ENCODE assay signal across 9 cellular contexts in the genomic region with DNA sequence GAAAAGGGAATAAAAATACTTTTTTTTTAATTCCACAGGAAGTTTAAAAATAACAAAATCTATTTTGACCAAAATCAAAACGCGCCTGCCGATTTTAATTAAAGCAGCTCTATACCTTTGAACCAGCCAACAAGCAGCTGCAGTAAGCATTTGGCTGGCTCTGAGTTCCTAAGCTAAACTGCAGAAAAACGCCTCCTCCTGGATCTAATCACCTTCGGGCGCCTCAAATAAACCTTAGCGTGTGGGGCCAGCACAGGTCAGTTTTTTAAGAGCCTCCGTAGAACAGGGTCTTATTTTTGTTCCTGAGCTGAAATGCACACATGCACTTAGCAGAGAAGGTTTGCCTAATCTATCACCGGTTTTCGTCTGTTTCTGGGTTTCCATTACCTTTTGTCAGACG.
DNase-seq lines count a peak whose midpoint lies in the region; ATAC-seq and TF ChIP-seq lines count a peak whose summit lies in the region.
"Had no signal": no experiment of that assay in that cellular context is flagged by ENCODE, and none has a peak within 500 bp of the region (broad histone marks: within the 10 kb centered on the region; RNA-seq: fewer than 3 reads in every experiment).

No MANE protein-coding gene starts in this region.

- H3K36me3 Mint-ChIP-seq in activated CD8-positive, alpha-beta T cell treated with anti-CD3 and anti-CD28 coated beads, Interleukin-2, amount 10 ng/mL, durations not matched to agents 7 days and 5 days (ENCODE audit: low read depth): no peaks in the 10 kb centered on the region
- H3K36me3 Mint-ChIP-seq in memory B cell: no peaks in the 10 kb centered on the region

- peaks cover 16% of the 10 kb centered on the region for H3K27me3 ChIP-seq in AG04450 (ENCODE audit: control insufficient read depth, insufficient read depth, low read length)

- peak overlapping the region; percentile 76 for H3K4me3 Mint-ChIP-seq in activated CD8-positive, alpha-beta T cell treated with anti-CD3 and anti-CD28 coated beads, Interleukin-2, amount 10 ng/mL, durations not matched to agents 7 days and 5 days
- H3K4me3 Mint-ChIP-seq in memory B cell: peak overlapping the region; percentile 43

- peaks cover 13% of the 10 kb centered on the region for H3K4me1 Mint-ChIP-seq in activated CD8-positive, alpha-beta T cell treated with anti-CD3 and anti-CD28 coated beads, Interleukin-2, amount 10 ng/mL, durations not matched to agents 7 days and 5 days (ENCODE audit: low read depth)
- peaks cover 9% of the 10 kb centered on the region for H3K4me1 Mint-ChIP-seq in memory B cell

- no peak overlapping the region for H3K27ac Mint-ChIP-seq in activated CD8-positive, alpha-beta T cell treated with anti-CD3 and anti-CD28 coated beads, Interleukin-2, amount 10 ng/mL, durations not matched to agents 7 days and 5 days
- no peak overlapping the region for H3K27ac Mint-ChIP-seq in memory B cell

- DNase-seq in AG04450 (ENCODE audit: low read depth, low spot score) (no peak), GM12865 (ENCODE audit: low read depth) (no peak), memory B cell (ENCODE audit: low spot score in 2 of 2) (no peak), SW 1271 (lab: John Stamatoyannopoulos, UW) (no peak), HK-2 (ENCODE audit: unreplicated experiment) (no peak), NCI-H526 treated with DMSO at 0.1 percent for 48 hours (lab: John Stamatoyannopoulos, UW) (no peak)
- no peak for DNase-seq in activated CD8-positive, alpha-beta T cell treated with anti-CD3 and anti-CD28 coated beads, Interleukin-2, amount 10 ng/mL, durations not matched to agents 7 days and 5 days
- DNase-seq: activated CD4-positive, alpha-beta T cell treated with anti-CD3 and anti-CD28 coated beads, Interleukin-2, amount 50 U/mL, for 1 hour had no signal

- no peak for TF ChIP-seq CTCF in AG04450 (IDR thresholded peaks at IDR 0.05; ENCODE audit: low read depth, low read length)
- no peak for TF ChIP-seq CTCF in GM12865 (IDR thresholded peaks at IDR 0.05; ENCODE audit: insufficient read depth, low read depth, low read length, missing control alignments)

- no peak overlapping the region for H3K27ac ChIP-seq in AG04450 (ENCODE audit: low read depth, low read length)

- no peaks in the 10 kb centered on the region for H3K9me3 Mint-ChIP-seq in activated CD8-positive, alpha-beta T cell treated with anti-CD3 and anti-CD28 coated beads, Interleukin-2, amount 10 ng/mL, durations not matched to agents 7 days and 5 days (ENCODE audit: insufficient read depth)
- H3K9me3 Mint-ChIP-seq in memory B cell: no peaks in the 10 kb centered on the region

- CTCF ChIA-PET in AG04450 (lab: Charles Lee): interaction anchor here (0.5 to 6.3 kb wide), 27 partner anchors 9 to 1021 kb away, joined by 3 to 104 read pairs (median 4); no protein-coding TSS in a partner anchor
- CTCF ChIA-PET in activated CD8-positive, alpha-beta T cell treated with anti-CD3 and anti-CD28 coated beads, Interleukin-2, amount 10 ng/mL, durations not matched to agents 7 days and 5 days (lab: Charles Lee): interaction anchor here (0.7 to 4.3 kb wide), 68 partner anchors 8 to 1083 kb away, joined by 3 to 97 read pairs (median 5); no protein-coding TSS in a partner anchor

- H3K4me3 ChIP-seq in AG04450 (ENCODE audit: low read depth, low read length) (peak overlapping the region; percentile 14; the same call in 1 of the 2 replicates), GM12865 (ENCODE audit: low read depth, low read length) (peak overlapping the region; percentile 62)

- ATAC-seq in activated CD8-positive, alpha-beta T cell treated with anti-CD3 and anti-CD28 coated beads, Interleukin-2, amount 10 ng/mL, durations not matched to agents 7 days and 5 days: no peak
- ATAC-seq in memory B cell (ENCODE audit: low read depth): no peak
- no peak for ATAC-seq in GM21737 (IDR thresholded peaks at IDR 0.05; ENCODE audit: unreplicated experiment)

- POLR2A ChIA-PET in AG04450 (lab: Yijun Ruan, JAX): no interaction called here
- POLR2A ChIA-PET in activated CD8-positive, alpha-beta T cell treated with anti-CD3 and anti-CD28 coated beads, Interleukin-2, amount 10 ng/mL, durations not matched to agents 7 days and 5 days (lab: Charles Lee): interaction anchor here (1.8 kb wide), 1 partner anchor 117 kb away, joined by 5 read pairs; the partner anchor contains the start of gene NFE2L2

- H3K27me3 Mint-ChIP-seq in activated CD8-positive, alpha-beta T cell treated with anti-CD3 and anti-CD28 coated beads, Interleukin-2, amount 10 ng/mL, durations not matched to agents 7 days and 5 days (ENCODE audit: low read depth): peaks cover 42% of the 10 kb centered on the region
- peaks cover 9% of the 10 kb centered on the region for H3K27me3 Mint-ChIP-seq in memory B cell

- H3K9me3 ChIP-seq in AG04450 (ENCODE audit: control insufficient read depth, insufficient read depth, low read length): no peaks in the 10 kb centered on the region
